In the genomic region with DNA sequence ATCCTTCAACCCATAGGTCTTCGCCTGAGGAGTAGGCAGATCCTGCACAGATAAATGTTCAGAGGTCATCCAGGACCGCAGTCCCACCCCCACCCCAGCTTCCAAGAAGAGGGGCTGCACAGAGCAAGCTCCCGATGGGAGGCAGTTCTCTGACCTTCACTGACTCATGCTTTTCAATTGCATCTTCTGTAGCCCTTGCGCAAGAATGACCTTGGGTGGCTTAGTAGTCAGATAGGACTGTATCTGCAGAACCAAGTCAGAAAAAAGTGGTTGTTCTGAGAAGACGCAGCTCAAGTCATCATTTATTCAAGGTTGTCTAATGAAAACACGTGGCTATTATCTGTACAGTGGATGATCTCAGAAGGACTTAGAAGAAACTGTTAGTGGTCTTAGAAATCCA, we compare ENCODE assay signal across 1 cellular context.
TF ChIP-seq lines count a peak whose summit lies in the region.

No MANE protein-coding gene starts in this region.

TF ChIP-seq in HepG2, 621 proteins besides CTCF, POLR2A, EP300 and RAD21 (continued from another document):
- TF ChIP-seq, protein P1, sequence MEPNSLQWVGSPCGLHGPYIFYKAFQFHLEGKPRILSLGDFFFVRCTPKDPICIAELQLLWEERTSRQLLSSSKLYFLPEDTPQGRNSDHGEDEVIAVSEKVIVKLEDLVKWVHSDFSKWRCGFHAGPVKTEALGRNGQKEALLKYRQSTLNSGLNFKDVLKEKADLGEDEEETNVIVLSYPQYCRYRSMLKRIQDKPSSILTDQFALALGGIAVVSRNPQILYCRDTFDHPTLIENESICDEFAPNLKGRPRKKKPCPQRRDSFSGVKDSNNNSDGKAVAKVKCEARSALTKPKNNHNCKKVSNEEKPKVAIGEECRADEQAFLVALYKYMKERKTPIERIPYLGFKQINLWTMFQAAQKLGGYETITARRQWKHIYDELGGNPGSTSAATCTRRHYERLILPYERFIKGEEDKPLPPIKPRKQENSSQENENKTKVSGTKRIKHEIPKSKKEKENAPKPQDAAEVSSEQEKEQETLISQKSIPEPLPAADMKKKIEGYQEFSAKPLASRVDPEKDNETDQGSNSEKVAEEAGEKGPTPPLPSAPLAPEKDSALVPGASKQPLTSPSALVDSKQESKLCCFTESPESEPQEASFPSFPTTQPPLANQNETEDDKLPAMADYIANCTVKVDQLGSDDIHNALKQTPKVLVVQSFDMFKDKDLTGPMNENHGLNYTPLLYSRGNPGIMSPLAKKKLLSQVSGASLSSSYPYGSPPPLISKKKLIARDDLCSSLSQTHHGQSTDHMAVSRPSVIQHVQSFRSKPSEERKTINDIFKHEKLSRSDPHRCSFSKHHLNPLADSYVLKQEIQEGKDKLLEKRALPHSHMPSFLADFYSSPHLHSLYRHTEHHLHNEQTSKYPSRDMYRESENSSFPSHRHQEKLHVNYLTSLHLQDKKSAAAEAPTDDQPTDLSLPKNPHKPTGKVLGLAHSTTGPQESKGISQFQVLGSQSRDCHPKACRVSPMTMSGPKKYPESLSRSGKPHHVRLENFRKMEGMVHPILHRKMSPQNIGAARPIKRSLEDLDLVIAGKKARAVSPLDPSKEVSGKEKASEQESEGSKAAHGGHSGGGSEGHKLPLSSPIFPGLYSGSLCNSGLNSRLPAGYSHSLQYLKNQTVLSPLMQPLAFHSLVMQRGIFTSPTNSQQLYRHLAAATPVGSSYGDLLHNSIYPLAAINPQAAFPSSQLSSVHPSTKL (CRISPR knock-in tag; IDR thresholded peaks at IDR 0.05): 0 out of 2 replicates have a peak, but pooled peaks have one; percentile 7
- TF ChIP-seq NR2F6 (IDR thresholded peaks at IDR 0.05) (no peak), NR2F6 (CRISPR knock-in tag; IDR thresholded peaks at IDR 0.05) (0 out of 2 replicates have a peak, but pooled peaks have one; percentile 24), CEBPG (CRISPR knock-in tag; IDR thresholded peaks at IDR 0.05) (peak; percentile 86), TEAD2 (CRISPR knock-in tag; IDR thresholded peaks at IDR 0.05) (no peak), FOSL2 (CRISPR knock-in tag; IDR thresholded peaks at IDR 0.05) (peak; percentile 88), NONO (IDR thresholded peaks at IDR 0.05) (no peak), NONO (CRISPR knock-in tag; conservative IDR thresholded peaks at IDR 0.05) (no peak), PAX8 (CRISPR knock-in tag; IDR thresholded peaks at IDR 0.05; ENCODE audit: borderline replicate concordance) (no peak), RBAK (CRISPR knock-in tag; IDR thresholded peaks at IDR 0.05) (no peak), AGO2 (optimal IDR thresholded peaks at IDR 0.05; ENCODE audit: low read depth, low read length) (no peak), MEIS2 (CRISPR knock-in tag; IDR thresholded peaks at IDR 0.05) (no peak), ZNF615 (CRISPR knock-in tag; IDR thresholded peaks at IDR 0.05; ENCODE audit: borderline replicate concordance) (no peak), PITX1 (CRISPR knock-in tag; IDR thresholded peaks at IDR 0.05) (0 out of 2 replicates have a peak, but pooled peaks have one; percentile 20), CEBPB (IDR thresholded peaks at IDR 0.05; ENCODE audit: borderline replicate concordance, low read depth, low read length) (peak; percentile 95)
- TF ChIP-seq, protein P2, sequence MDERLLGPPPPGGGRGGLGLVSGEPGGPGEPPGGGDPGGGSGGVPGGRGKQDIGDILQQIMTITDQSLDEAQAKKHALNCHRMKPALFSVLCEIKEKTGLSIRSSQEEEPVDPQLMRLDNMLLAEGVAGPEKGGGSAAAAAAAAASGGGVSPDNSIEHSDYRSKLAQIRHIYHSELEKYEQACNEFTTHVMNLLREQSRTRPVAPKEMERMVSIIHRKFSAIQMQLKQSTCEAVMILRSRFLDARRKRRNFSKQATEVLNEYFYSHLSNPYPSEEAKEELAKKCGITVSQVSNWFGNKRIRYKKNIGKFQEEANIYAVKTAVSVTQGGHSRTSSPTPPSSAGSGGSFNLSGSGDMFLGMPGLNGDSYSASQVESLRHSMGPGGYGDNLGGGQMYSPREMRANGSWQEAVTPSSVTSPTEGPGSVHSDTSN (CRISPR knock-in tag; IDR thresholded peaks at IDR 0.05): no peak
